8 cellular contexts compared by ENCODE assay signal in the genomic region with DNA sequence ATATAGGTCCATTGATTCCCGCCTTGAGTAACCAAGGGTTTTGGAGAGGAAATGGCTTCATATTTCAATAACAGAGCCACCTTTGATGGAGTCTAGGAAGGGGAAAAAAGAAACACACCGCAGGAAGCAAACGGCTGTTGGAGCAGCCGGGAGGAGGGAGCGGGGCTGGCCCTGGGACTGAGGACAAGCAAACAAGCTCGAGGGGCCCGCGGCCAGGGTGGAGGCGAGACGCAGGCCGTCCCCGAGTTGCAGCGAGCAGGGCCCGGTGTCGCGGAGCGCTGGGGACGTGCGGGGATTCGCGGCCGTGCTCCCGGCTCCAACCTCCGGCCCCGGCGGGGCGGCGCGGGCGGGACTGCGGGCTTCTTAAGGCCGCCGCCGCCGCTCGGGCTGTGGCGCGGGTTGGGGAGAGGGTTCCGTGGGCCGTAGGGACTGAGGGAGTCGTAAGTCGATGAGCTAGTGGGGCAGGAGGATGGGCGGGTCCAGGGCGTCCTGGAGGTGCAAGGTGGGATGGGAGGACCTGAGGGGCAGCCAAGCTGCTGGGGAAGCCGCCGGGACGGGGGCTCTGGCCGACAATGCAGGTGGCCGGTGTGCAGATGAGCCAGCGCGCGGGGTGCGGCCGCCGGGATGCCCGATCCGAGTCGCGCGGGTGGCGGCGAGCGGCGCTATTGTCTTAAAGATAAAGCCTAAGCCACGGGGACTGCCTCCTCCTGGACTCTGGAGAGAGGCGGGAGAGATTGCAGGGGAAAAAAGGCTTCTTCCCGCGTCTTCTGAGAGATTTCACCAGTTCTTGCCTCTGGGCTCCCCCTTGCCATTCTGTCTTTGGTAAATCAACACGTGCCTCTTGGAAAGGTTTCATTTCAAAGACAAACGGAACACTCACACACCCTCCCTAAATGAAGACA.
DNase-seq lines count a peak whose midpoint lies in the region; ATAC-seq lines count a peak whose summit lies in the region.

No MANE protein-coding gene starts in this region.

- ATAC-seq in HG02885 (IDR thresholded peaks at IDR 0.05; ENCODE audit: poor library complexity, unreplicated experiment), result peak; percentile 41

- H3K4me3 ChIP-seq in GM08714 (ENCODE audit: low read length), result peak overlapping the region; percentile 34; the same call in 1 of the 2 replicates

- DNase-seq in 8988T (peak; percentile 88), NCI-H510A (lab: John Stamatoyannopoulos, UW) (peak; percentile 50), astrocyte of the hippocampus (ENCODE audit: low read depth, low spot score) (peak; percentile 88), hypothalamus (lab: John Stamatoyannopoulos, UW) (peak in 46 of 51 donors; percentile 11 to 81 (median 48)), retina (peak; percentile 94), germinal center (ENCODE audit: low spot score) (no peak)
